Comparison of ENCODE assay signal across 24 cellular contexts in the genomic region with DNA sequence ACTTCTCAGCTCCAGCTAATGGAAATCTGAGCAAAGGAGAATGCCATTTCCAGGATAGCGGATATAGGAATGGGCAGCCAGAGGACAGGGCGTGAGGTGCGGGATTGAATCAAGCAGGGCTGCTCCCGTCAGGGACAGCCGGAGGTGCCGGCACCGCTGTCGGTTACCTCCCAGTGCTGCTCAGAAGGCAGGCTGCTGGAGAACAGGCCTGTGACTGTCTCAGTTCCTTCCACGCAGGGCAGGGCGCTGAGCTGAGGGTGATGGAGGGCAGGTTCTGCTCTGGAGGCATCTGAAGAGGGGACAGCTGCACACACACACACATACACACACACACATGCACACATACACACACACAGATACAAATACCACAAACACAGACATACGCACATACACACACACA.
"Had no signal": no experiment of that assay in that cellular context is flagged by ENCODE, and none has a peak within 500 bp of the region (broad histone marks: within the 10 kb centered on the region; RNA-seq: fewer than 3 reads in every experiment).

No MANE protein-coding gene starts in this region.

- H3K27ac ChIP-seq: heart right ventricle, hepatocyte, neural progenitor cell, ovary, right atrium auricular region, right lobe of liver, stomach, testis, thyroid gland, transverse colon, upper lobe of right lung had no signal

- ATAC-seq: heart right ventricle; left cardiac atrium; left lobe of liver; right lobe of liver; stimulated activated naive B cell treated with anti-CD40 and anti-IgM and Interleukin-4, amounts not matched to agents 10 μg/mL and 1 μg/mL and 100 μg/mL, for 72 hours; stimulated activated naive CD8-positive, alpha-beta T cell treated with anti-CD3 and anti-CD28 coated beads, Interleukin-15, Interleukin-2, amounts not matched to agents 100 U/mL and 50 U/mL, for 24 hours; upper lobe of right lung had no signal

- H3K4me3 ChIP-seq: heart right ventricle, hepatocyte, lung, neural progenitor cell, ovary, right atrium auricular region, right lobe of liver, smooth muscle cell, stomach, testis, thyroid gland, transverse colon, upper lobe of right lung had no signal

- H3K27me3 ChIP-seq: heart right ventricle, hepatocyte, neural progenitor cell, ovary, right atrium auricular region, right lobe of liver, stomach, testis, thyroid gland, transverse colon, upper lobe of right lung had no signal

- DNase-seq: heart right ventricle; kidney glomerular epithelial cell; left cardiac atrium; mesendoderm; naive B cell; natural killer cell; nephron progenitor cell; ovary; right lobe of liver; stimulated activated CD4-positive, alpha-beta T cell treated with anti-CD3 and anti-CD28 coated beads, Interleukin-1b, Interleukin-23, amount 100 ng/mL, for 48 hours; stimulated activated CD4-positive, alpha-beta T cell treated with anti-CD3 and anti-CD28 coated beads, Interleukin-4, amount 100 ng/mL, for 1 hour; stimulated activated naive B cell treated with anti-CD40 and anti-IgM and Interleukin-4, amounts not matched to agents 10 μg/mL and 1 μg/mL and 100 μg/mL, for 72 hours; stimulated activated naive CD8-positive, alpha-beta T cell treated with anti-CD3 and anti-CD28 coated beads, Interleukin-15, Interleukin-2, amounts not matched to agents 100 U/mL and 50 U/mL, for 24 hours; stomach; testis; thyroid gland; transverse colon; upper lobe of right lung had no signal

- H3K36me3 ChIP-seq: neural progenitor cell, ovary, right lobe of liver, thyroid gland, transverse colon had no signal

- H3K9me3 ChIP-seq: heart right ventricle, ovary, right atrium auricular region, right lobe of liver, stomach, testis, thyroid gland, transverse colon, upper lobe of right lung had no signal

- H3K9ac ChIP-seq: neural progenitor cell had no signal

- H2AFZ ChIP-seq: hepatocyte, neural progenitor cell had no signal

- H3K4me2 ChIP-seq: hepatocyte, neural progenitor cell, smooth muscle cell had no signal
